1 cellular context compared by ENCODE assay signal in the genomic region with DNA sequence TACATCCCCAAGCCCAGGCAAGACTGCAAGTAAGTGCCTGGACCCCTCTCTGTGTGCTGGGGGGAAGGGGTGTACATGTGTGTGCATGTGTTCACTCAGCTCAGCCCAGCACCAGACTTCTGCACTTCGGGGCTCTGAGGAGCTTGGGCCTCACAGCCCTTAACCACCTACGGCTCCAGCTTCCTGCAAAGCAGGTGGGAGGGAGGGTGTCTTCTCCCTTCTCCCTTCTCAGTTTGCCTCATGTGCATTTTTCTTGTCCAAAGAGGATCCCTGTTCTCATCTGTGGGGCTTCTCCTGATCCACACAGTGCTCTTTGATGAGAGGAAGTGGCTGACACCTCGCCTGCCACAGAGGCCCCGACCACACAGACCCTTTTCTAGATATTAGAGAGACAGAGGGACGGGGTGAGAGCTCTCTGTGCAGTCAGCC.
TF ChIP-seq lines count a peak whose summit lies in the region.

No MANE protein-coding gene starts in this region.

TF ChIP-seq in GM23338, 12 proteins besides CTCF, POLR2A, EP300 and RAD21:
- TF ChIP-seq, protein P1, sequence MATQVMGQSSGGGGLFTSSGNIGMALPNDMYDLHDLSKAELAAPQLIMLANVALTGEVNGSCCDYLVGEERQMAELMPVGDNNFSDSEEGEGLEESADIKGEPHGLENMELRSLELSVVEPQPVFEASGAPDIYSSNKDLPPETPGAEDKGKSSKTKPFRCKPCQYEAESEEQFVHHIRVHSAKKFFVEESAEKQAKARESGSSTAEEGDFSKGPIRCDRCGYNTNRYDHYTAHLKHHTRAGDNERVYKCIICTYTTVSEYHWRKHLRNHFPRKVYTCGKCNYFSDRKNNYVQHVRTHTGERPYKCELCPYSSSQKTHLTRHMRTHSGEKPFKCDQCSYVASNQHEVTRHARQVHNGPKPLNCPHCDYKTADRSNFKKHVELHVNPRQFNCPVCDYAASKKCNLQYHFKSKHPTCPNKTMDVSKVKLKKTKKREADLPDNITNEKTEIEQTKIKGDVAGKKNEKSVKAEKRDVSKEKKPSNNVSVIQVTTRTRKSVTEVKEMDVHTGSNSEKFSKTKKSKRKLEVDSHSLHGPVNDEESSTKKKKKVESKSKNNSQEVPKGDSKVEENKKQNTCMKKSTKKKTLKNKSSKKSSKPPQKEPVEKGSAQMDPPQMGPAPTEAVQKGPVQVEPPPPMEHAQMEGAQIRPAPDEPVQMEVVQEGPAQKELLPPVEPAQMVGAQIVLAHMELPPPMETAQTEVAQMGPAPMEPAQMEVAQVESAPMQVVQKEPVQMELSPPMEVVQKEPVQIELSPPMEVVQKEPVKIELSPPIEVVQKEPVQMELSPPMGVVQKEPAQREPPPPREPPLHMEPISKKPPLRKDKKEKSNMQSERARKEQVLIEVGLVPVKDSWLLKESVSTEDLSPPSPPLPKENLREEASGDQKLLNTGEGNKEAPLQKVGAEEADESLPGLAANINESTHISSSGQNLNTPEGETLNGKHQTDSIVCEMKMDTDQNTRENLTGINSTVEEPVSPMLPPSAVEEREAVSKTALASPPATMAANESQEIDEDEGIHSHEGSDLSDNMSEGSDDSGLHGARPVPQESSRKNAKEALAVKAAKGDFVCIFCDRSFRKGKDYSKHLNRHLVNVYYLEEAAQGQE (IDR thresholded peaks at IDR 0.05; ENCODE audit: unreplicated experiment): no peak
- TF ChIP-seq ZNF331 (CRISPR knock-in tag; IDR thresholded peaks at IDR 0.05; ENCODE audit: low read depth): no peak
- no peak for TF ChIP-seq EZH2phosphoT487 (IDR thresholded peaks at IDR 0.05; ENCODE audit: unreplicated experiment)
